In the genomic region with DNA sequence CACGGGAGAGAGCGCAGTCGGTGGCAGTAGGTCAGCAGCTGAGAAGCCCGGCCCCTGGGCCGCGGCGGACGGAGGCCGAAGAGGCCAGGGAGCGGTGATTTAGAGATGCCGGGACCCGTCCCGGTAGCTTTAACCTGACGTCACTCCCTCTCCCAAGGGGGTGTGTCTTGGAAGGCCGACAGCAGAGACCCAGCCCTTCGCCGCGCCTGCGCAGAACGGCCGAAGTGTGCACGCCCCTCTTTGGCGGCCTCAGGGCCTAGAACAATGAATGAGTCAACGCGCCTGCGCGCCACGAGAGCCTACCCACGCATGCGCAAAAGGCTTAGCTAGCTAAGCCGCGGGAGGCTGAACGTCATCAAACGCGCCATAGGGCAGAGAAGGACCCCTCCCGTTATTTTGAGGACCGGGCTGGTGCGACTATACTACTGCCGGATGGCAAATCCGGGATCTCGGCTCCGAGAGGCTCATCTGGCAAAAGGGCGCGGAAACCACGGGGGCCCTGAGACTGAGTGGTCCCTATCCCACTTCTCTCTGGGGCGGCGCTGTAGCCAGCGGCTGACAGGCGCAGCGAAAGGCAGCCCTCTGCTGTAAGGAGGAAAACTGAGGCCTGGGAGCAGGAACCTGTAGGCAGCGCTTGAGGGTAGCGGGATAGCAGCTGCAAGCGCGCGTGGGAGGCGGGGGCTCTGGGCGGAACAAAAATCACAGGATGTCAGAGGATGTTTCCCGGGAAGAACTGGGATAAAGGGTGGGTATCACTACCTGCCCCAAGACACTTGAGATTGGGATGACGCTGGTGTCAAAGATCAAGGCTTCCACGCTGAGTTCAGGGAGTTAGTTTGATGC, we compare ENCODE assay signal across 8 cellular contexts. TPM values are rescaled to one million over a fixed set of nuclear protein-coding genes. Genes with fewer than 3 reads are reported as not detected.
DNase-seq lines count a peak whose midpoint lies in the region; ATAC-seq and TF ChIP-seq lines count a peak whose summit lies in the region.

A gene with protein sequence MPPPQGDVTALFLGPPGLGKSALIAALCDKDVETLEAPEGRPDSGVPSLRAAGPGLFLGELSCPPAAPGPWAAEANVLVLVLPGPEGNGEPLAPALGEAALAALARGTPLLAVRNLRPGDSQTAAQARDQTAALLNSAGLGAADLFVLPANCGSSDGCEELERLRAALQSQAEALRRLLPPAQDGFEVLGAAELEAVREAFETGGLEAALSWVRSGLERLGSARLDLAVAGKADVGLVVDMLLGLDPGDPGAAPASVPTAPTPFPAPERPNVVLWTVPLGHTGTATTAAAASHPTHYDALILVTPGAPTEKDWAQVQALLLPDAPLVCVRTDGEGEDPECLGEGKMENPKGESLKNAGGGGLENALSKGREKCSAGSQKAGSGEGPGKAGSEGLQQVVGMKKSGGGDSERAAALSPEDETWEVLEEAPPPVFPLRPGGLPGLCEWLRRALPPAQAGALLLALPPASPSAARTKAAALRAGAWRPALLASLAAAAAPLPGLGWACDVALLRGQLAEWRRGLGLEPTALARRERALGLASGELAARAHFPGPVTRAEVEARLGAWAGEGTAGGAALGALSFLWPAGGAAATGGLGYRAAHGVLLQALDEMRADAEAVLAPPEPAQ (minus strand): TSS at position 136 of the 843 bp plus-strand sequence. CDS start 796 bp downstream, outside the sequence.
A gene with protein sequence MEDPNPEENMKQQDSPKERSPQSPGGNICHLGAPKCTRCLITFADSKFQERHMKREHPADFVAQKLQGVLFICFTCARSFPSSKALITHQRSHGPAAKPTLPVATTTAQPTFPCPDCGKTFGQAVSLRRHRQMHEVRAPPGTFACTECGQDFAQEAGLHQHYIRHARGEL (plus strand): TSS at position 597 of the 843 bp plus-strand sequence. CDS start 514 bp downstream, outside the sequence.

- H3K27ac ChIP-seq in prostate gland = peak within 1 kb of the TSS; percentile 94 to 97
- peak within 1 kb of the TSS; percentile 97 for H3K27ac ChIP-seq in urinary bladder (ENCODE audit: low read depth)

- DNase-seq in NCI-H187 treated with DMSO at 0.1 percent for 48 hours (lab: John Stamatoyannopoulos, UW) (peak; percentile 96), anterior cingulate cortex (lab: John Stamatoyannopoulos, UW) (peak; percentile 96 to 100 (median 99)), left ventricle myocardium superior (peak; percentile 100), prostate gland (ENCODE audit: low spot score) (peak; percentile 100)

- intact Hi-C loops in T-helper 2 cell treated with Interferon-gamma antibody and Interleukin-4, amounts not matched to agents 100 ng/mL and 5 ng/mL, for 36 hours (cut with micrococcal nuclease) = loop anchor here (1.0 to 5.0 kb wide), 8 partner anchors 16 to 159 kb away; a partner anchor contains a TSS
- intact Hi-C loops in left ventricle myocardium superior (cut with micrococcal nuclease) = no loop called here
- intact Hi-C loops in prostate gland (cut with DNase I) = loop anchor here (1.0 to 2.0 kb wide), 2 partner anchors 21 to 61 kb away; a partner anchor contains a TSS

- H3K36me3 ChIP-seq in prostate gland (peaks cover 0 to 16% of the 10 kb centered on the region in 2 donors), urinary bladder (ENCODE audit: insufficient read depth) (peaks cover 5% of the 10 kb centered on the region)

- ATAC-seq in GM18499 (IDR thresholded peaks at IDR 0.05; ENCODE audit: insufficient read depth, unreplicated experiment) = peak; percentile 81
- peak; percentile 78 for ATAC-seq in HG02943 (IDR thresholded peaks at IDR 0.05; ENCODE audit: low read depth, unreplicated experiment)
- ATAC-seq in left ventricle myocardium superior = peak; percentile 95

- TF ChIP-seq CTCF in prostate gland (IDR thresholded peaks at IDR 0.05) = peak in 1 of 4 experiments; percentile 26

- peak; percentile 96 for TF ChIP-seq POLR2A in prostate gland (IDR thresholded peaks at IDR 0.05)

- no peaks in the 10 kb centered on the region for H3K27me3 ChIP-seq in prostate gland (replicated peaks; ENCODE audit: insufficient read depth)

- WGBS in prostate gland = under 1% methylated on average over 60 of the region's 60 CpGs
- under 1% methylated on average over 60 of the region's 60 CpGs for WGBS in urinary bladder

- peaks cover 28% of the 10 kb centered on the region for H3K4me1 ChIP-seq in prostate gland (replicated peaks)
- H3K4me1 ChIP-seq in urinary bladder (ENCODE audit: insufficient read depth) = no peaks in the 10 kb centered on the region

- peak within 1 kb of the TSS; percentile 32 to 59 for H3K4me3 ChIP-seq in prostate gland
- peak within 1 kb of the TSS; percentile 53 for H3K4me3 ChIP-seq in urinary bladder (ENCODE audit: low read depth, low read length)

- no peaks in the 10 kb centered on the region for H3K9me3 ChIP-seq in prostate gland

RNA-seq across cellular contexts. Expression of the first gene that starts in this region (rescaled TPM):
- 13.8 and 14.9 TPM in 2 replicates for total RNA-seq in T-helper 2 cell treated with Interferon-gamma antibody and Interleukin-4, amounts not matched to agents 100 ng/mL and 5 ng/mL, for 36 hours
- total RNA-seq in left ventricle myocardium superior (19.6 TPM), prostate gland (10 to 100 TPM; 28.3 to 30.4 TPM), urinary bladder (26.2 TPM)
- polyA plus RNA-seq in urinary bladder = 5.9 TPM

RNA-seq across cellular contexts. Expression of the second gene that starts in this region (rescaled TPM):
- 15.6 and 17.5 TPM in 2 replicates for total RNA-seq in T-helper 2 cell treated with Interferon-gamma antibody and Interleukin-4, amounts not matched to agents 100 ng/mL and 5 ng/mL, for 36 hours
- total RNA-seq in left ventricle myocardium superior (12.2 TPM), prostate gland (10 to 100 TPM; 25.1 to 30.6 TPM), urinary bladder (5.1 TPM)
- polyA plus RNA-seq in urinary bladder = 19.2 TPM

Comparison
In these comparisons a context has a peak if more than half of its experiments do, and no peak if none do; other contexts are left out.
1. Peak in every context shown above with its lines: DNase-seq, ATAC-seq, H3K4me3 ChIP-seq and H3K27ac ChIP-seq.